ENCODE assay signal across 12 cellular contexts in the genomic region with DNA sequence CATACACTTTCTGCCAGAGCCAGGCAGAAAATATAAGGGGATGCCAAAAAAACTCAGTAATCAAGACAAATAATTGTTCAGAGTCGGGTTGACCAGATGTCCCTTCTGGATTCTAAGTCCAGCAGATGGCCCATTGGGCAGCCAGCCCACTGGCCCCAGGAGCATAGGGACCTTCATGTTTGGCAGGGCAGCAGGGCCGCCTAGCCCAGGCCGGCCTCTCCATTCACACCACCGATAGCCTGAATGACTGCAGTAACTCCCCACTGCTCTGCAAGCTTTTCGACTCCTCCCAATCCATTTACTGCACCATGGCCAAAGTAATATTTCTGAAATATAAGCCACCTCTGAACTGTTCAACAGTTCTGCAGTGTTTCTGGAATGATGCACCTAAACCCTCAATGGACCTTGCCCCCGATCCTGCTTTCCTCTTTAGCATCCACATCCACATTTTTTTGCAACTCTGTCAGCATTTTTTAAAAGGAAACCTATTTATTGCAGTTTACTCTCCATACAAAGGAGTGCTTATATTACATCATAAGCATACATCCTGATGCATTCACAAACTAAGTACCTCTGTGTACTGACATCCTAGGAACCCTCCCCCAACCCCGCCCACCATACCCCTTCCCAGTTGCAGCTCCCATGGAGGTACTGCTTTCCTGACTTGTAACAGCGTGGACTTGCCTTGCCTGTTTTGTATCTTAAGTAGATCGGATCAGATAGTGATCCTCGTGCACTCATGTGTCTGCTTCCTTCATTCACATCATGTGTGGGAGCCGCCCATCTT. TPM values are rescaled to one million over a fixed set of nuclear protein-coding genes. Genes with fewer than 3 reads are reported as not detected.
A peak's percentile ranks its signal among the peaks of the same experiment; 100 is the strongest.
DNase-seq lines count a peak whose midpoint lies in the region; ATAC-seq, FAIRE-seq and TF ChIP-seq lines count a peak whose summit lies in the region.
"Had no signal": no experiment of that assay in that cellular context is flagged by ENCODE, and none has a peak within 500 bp of the region (broad histone marks: within the 10 kb centered on the region; RNA-seq: fewer than 3 reads in every experiment).

No MANE protein-coding gene starts in this region.

- H3K18ac ChIP-seq in mesendoderm (ENCODE audit: low read length): no peak overlapping the region

- H3K9me3 ChIP-seq in HepG2 (ENCODE audit: low read length) (no peaks in the 10 kb centered on the region), transverse colon (no peaks in the 10 kb centered on the region)

- no peak overlapping the region for H2BK5ac ChIP-seq in mesendoderm (ENCODE audit: low read length)

- peaks cover 63% of the 10 kb centered on the region for H3K4me1 Mint-ChIP-seq in activated CD4-positive, alpha-beta T cell treated with anti-CD3 and anti-CD28 coated beads, Interleukin-2, amount 10 ng/mL, durations not matched to agents 24 days and 14 days

- CTCF ChIA-PET in HepG2 (lab: Yijun Ruan, JAX; ENCODE audit: low intra/inter-chr PET ratio, low total read pairs): no interaction called here

- no peak; a peak in 1 of 4 replicates for TF ChIP-seq POLR2A in HepG2 (IDR thresholded peaks at IDR 0.05; ENCODE audit: insufficient read depth in 1 of 2, low read depth in 2 of 2, low read length in 2 of 2)
- no peak for TF ChIP-seq POLR2A in transverse colon (IDR thresholded peaks at IDR 0.05)

- H3K27ac ChIP-seq in HepG2 (ENCODE audit: extremely low read length, insufficient read depth, low read length): peak overlapping the region; percentile 79
- peak overlapping the region; percentile 21 to 58 (median 36) for H3K27ac ChIP-seq in transverse colon
- H3K27ac ChIP-seq in mesendoderm (ENCODE audit: low read depth, low read length): no peak overlapping the region
- H3K27ac ChIP-seq: coronary artery had no signal

- ATAC-seq in HepG2: peak; percentile 92
- ATAC-seq in GM18511 (IDR thresholded peaks at IDR 0.05; ENCODE audit: unreplicated experiment): no peak

- H2AK5ac ChIP-seq in mesendoderm (ENCODE audit: low read length): no peak overlapping the region

- H3K23ac ChIP-seq in mesendoderm (ENCODE audit: low read length): no peak overlapping the region

- BruUV-seq in HepG2 (replicated peaks; lab: Mats Ljungman, UMichigan): TSS peak; percentile 78

- peaks cover 17% of the 10 kb centered on the region for H3K36me3 Mint-ChIP-seq in activated CD4-positive, alpha-beta T cell treated with anti-CD3 and anti-CD28 coated beads, Interleukin-2, amount 10 ng/mL, durations not matched to agents 24 days and 14 days (ENCODE audit: low read depth)

- peak overlapping the region; percentile 45 for H3K9ac ChIP-seq in HepG2 (ENCODE audit: insufficient read depth, low read depth, low read length)
- no peak overlapping the region for H3K9ac ChIP-seq in mesendoderm (ENCODE audit: low read length)

- H3K9me3 Mint-ChIP-seq in activated CD4-positive, alpha-beta T cell treated with anti-CD3 and anti-CD28 coated beads, Interleukin-2, amount 10 ng/mL, durations not matched to agents 24 days and 14 days: no peaks in the 10 kb centered on the region

- TF ChIP-seq EP300 in HepG2 (IDR thresholded peaks at IDR 0.05; ENCODE audit: low read depth in 2 of 2, low read length in 2 of 2) (peak; percentile 77 to 79; a peak in 3 of 4 replicates), HepG2 (CRISPR knock-in tag; IDR thresholded peaks at IDR 0.05; ENCODE audit: borderline replicate concordance) (peak; percentile 66; the same call in 1 of the 2 replicates), transverse colon (IDR thresholded peaks at IDR 0.05; ENCODE audit: low read depth) (no peak)

- no peak overlapping the region for H2BK120ac ChIP-seq in mesendoderm (ENCODE audit: low read depth, low read length)

- TF ChIP-seq CTCF in HepG2 (CRISPR knock-in tag; IDR thresholded peaks at IDR 0.05): no peak
- no peak for TF ChIP-seq CTCF in transverse colon (IDR thresholded peaks at IDR 0.05)

- no peak overlapping the region for H4K5ac ChIP-seq in mesendoderm (ENCODE audit: low read length)

- TF ChIP-seq RAD21 in HepG2 (CRISPR knock-in tag; IDR thresholded peaks at IDR 0.05): no peak

- in situ Hi-C loops in HepG2 (cut with HindIII; ENCODE audit: extremely low pct_ligation_motif_present, low pct_unique_long_range_greater_than_20kb): no loop called here
- in situ Hi-C loops in transverse colon (cut with MboI; ENCODE audit: low pct_ligation_motif_present in 1 of 4, low pct_unique_long_range_greater_than_20kb in 1 of 4, low sequenced_read_pairs in 3 of 4): no loop called here
- in situ Hi-C loops in ACHN (cut with HindIII; ENCODE audit: low pct_ligation_motif_present, low pct_unique_long_range_greater_than_20kb, low sequenced_read_pairs): no loop called here

- 12% methylated on average over 10 of the region's 11 CpGs for WGBS in HepG2 (ENCODE audit: low lambda C conversion rate)
- WGBS in transverse colon (ENCODE audit: low coverage in 1 of 2), 2 donors: 53 to 61% methylated on average over 7 to 11 of the region's 11 CpGs
- no CpG with 5 or more reads among the region's 11 CpGs for WGBS in mesendoderm (ENCODE audit: extremely low coverage, insufficient coverage, low lambda C conversion rate)

- no peak for DNase-seq in activated CD4-positive, alpha-beta T cell treated with anti-CD3 and anti-CD28 coated beads, Interleukin-2, amount 10 ng/mL, durations not matched to agents 24 days and 14 days
- no peak for DNase-seq in activated CD4-positive, alpha-beta T cell treated with anti-CD3 and anti-CD28 coated beads, Interleukin-2, amount 50 U/mL, for 48 hours
- DNase-seq in anterior cingulate cortex (lab: John Stamatoyannopoulos, UW) (peak in 32 of 58 donors; percentile 5 to 55 (median 20)), HepG2 (ENCODE audit: low spot score) (peak; percentile 98), transverse colon (no peak), ACHN (no peak), mesendoderm (no peak)
- DNase-seq: activated T-cell treated with anti-CD3 and anti-CD28 coated beads, Interleukin-2, amount 50 U/mL, for 1 hour; NCI-H524 treated with DMSO at 0.1 percent for 48 hours had no signal

- H3K4me1 ChIP-seq in HepG2 (ENCODE audit: insufficient read depth, low read length): peaks cover 75% of the 10 kb centered on the region
- peaks cover 12 to 62% (median 28%) of the 10 kb centered on the region in 4 donors for H3K4me1 ChIP-seq in transverse colon
- H3K4me1 ChIP-seq in mesendoderm (ENCODE audit: control insufficient read depth, low read depth, low read length): peaks cover 13% of the 10 kb centered on the region

- intact Hi-C loops in activated CD4-positive, alpha-beta T cell treated with anti-CD3 and anti-CD28 coated beads, Interleukin-2, amount 10 ng/mL, durations not matched to agents 24 days and 14 days (cut with micrococcal nuclease): no loop called here
- intact Hi-C loops in HepG2 (cut with micrococcal nuclease; ENCODE audit: unreplicated experiment): loop anchor here (1.0 to 2.0 kb wide), 3 partner anchors 41 to 79 kb away; no protein-coding TSS in a partner anchor
- intact Hi-C loops in transverse colon (cut with DNase I; ENCODE audit: low total_unique reads): no loop called here

- H3K4me2 ChIP-seq in HepG2 (ENCODE audit: low read depth, low read length) (peak overlapping the region; percentile 69), mesendoderm (ENCODE audit: low read length) (no peak overlapping the region)

- H3K36me3 ChIP-seq in HepG2 (replicated peaks in 1 of 2; ENCODE audit: control insufficient read depth in 1 of 2, insufficient read depth in 2 of 2, low read length in 2 of 2) (0 out of 5 replicates have a peak, but pooled peaks cover 0 to 2% of the 10 kb centered on the region in 2 experiments), transverse colon (no peaks in the 10 kb centered on the region), mesendoderm (ENCODE audit: control insufficient read depth, insufficient read depth, low read length) (no peaks in the 10 kb centered on the region)

- H3K4me3 ChIP-seq in HepG2 (replicated peaks in 1 of 3; ENCODE audit: insufficient read depth in 1 of 3, low read depth in 2 of 3, low read length in 3 of 3): peak overlapping the region in 2 of 3 experiments; percentile 41 to 50; a peak in 3 of 6 replicates
- no peak overlapping the region for H3K4me3 ChIP-seq in transverse colon
- H3K4me3 ChIP-seq in mesendoderm (ENCODE audit: low read length): no peak overlapping the region
- H3K4me3 ChIP-seq: coronary artery had no signal

- no peak overlapping the region for H3K56ac ChIP-seq in mesendoderm (ENCODE audit: low read length)

- POLR2A ChIA-PET in HepG2 (lab: Yijun Ruan, JAX): interaction anchor here (0.7 to 2.1 kb wide), 7 partner anchors 17 to 240 kb away, joined by 3 to 7 read pairs (median 4); a partner anchor contains a TSS

- H4K20me1 ChIP-seq in HepG2 (ENCODE audit: insufficient read depth, low read length): peaks cover 45% of the 10 kb centered on the region

- no peak overlapping the region for H2AFZ ChIP-seq in HepG2 (ENCODE audit: low read length)

- H3K27me3 ChIP-seq in HepG2 (ENCODE audit: control insufficient read depth in 1 of 2, insufficient read depth in 2 of 2, low read length in 2 of 2) (no peaks in the 10 kb centered on the region), transverse colon (no peaks in the 10 kb centered on the region), mesendoderm (ENCODE audit: insufficient read depth, low read length, poor library complexity) (no peaks in the 10 kb centered on the region)

- peaks cover 39% of the 10 kb centered on the region for H3K79me1 ChIP-seq in mesendoderm (ENCODE audit: low read length)

- FAIRE-seq in HepG2 (lab: Jason Lieb, UNC): peak; percentile 80

- H4K8ac ChIP-seq in mesendoderm (ENCODE audit: low read depth, low read length): no peak overlapping the region

- peak overlapping the region; percentile 54 for H3K27ac Mint-ChIP-seq in activated CD4-positive, alpha-beta T cell treated with anti-CD3 and anti-CD28 coated beads, Interleukin-2, amount 10 ng/mL, durations not matched to agents 24 days and 14 days

- no peaks in the 10 kb centered on the region for H3K27me3 Mint-ChIP-seq in activated CD4-positive, alpha-beta T cell treated with anti-CD3 and anti-CD28 coated beads, Interleukin-2, amount 10 ng/mL, durations not matched to agents 24 days and 14 days

- no peak overlapping the region for H3K4me3 Mint-ChIP-seq in activated CD4-positive, alpha-beta T cell treated with anti-CD3 and anti-CD28 coated beads, Interleukin-2, amount 10 ng/mL, durations not matched to agents 24 days and 14 days

- no peak overlapping the region for H2BK15ac ChIP-seq in mesendoderm (replicated peaks; ENCODE audit: low read depth)

- no peak overlapping the region for H3K4ac ChIP-seq in mesendoderm (ENCODE audit: low read depth, low read length)

- peaks cover 92% of the 10 kb centered on the region for H3K79me2 ChIP-seq in HepG2 (ENCODE audit: insufficient read depth, low read length)
- peaks cover 33% of the 10 kb centered on the region for H3K79me2 ChIP-seq in mesendoderm (ENCODE audit: control insufficient read depth, insufficient read depth, low read length)

RNA-seq across cellular contexts. Expression of a gene that starts 46.3 kb away (rescaled TPM):
- total RNA-seq in activated CD4-positive, alpha-beta T cell treated with anti-CD3 and anti-CD28 coated beads, Interleukin-2, amount 10 ng/mL, durations not matched to agents 24 days and 14 days: 0.09 and 0.24 TPM in 2 replicates
- 9.1 and 9.3 TPM in 2 replicates for total RNA-seq in HepG2 (2016; rRNA removed; fragmentation: Illumina TruSeq; extraction: Trizol)
- 0.62 and 0.71 TPM in 2 replicates for total RNA-seq in HepG2 (2016; cell fraction: cytosol; rRNA removed; fragmentation: Illumina TruSeq; extraction: Trizol; ENCODE audit: low read depth)
- 8.4 and 10.2 TPM in 2 replicates for total RNA-seq in HepG2 (2016; cell fraction: insoluble cytoplasmic fraction; rRNA removed; fragmentation: Illumina TruSeq; extraction: Trizol)
- 1.7 and 2.0 TPM in 2 replicates for total RNA-seq in HepG2 (2016; cell fraction: membrane; rRNA removed; fragmentation: Illumina TruSeq; extraction: Trizol)
- 7.0 and 9.0 TPM in 2 replicates for total RNA-seq in HepG2 (2016; cell fraction: nucleus; rRNA removed; fragmentation: Illumina TruSeq; extraction: Trizol)
- 9.8 and 12.1 TPM in 2 replicates for polyA plus RNA-seq in HepG2 (2011; rRNA removed)
- polyA plus RNA-seq in HepG2 (2011; cell fraction: cytosol; rRNA removed): 7.9 and 13.1 TPM in 2 replicates
- 32.0 and 36.9 TPM in 2 replicates for polyA plus RNA-seq in HepG2 (2011; cell fraction: nucleus; rRNA removed)
- 5.5 and 7.8 TPM in 2 replicates for polyA plus RNA-seq in HepG2 (2012)
- 0.62 and 0.71 TPM in 2 replicates for polyA plus RNA-seq in HepG2 (2016; cell fraction: cytosol; fragmentation: Illumina TruSeq; extraction: Trizol; ENCODE audit: low read depth)
- polyA plus RNA-seq in HepG2 (2016; cell fraction: insoluble cytoplasmic fraction; fragmentation: Illumina TruSeq; extraction: Trizol; ENCODE audit: low read depth): 7.5 and 8.7 TPM in 2 replicates
- polyA plus RNA-seq in HepG2 (2016; cell fraction: membrane; fragmentation: Illumina TruSeq; extraction: Trizol; ENCODE audit: low read depth): 1.4 and 1.6 TPM in 2 replicates
- 12.5 and 13.2 TPM in 2 replicates for polyA plus RNA-seq in HepG2 (2016; cell fraction: nucleus; fragmentation: Illumina TruSeq; extraction: Trizol; ENCODE audit: insufficient read depth, low read depth)
- polyA minus RNA-seq in HepG2 (2011; rRNA and poly(A)+ RNA removed; ENCODE audit: low replicate concordance): 0.56 and 16.0 TPM in 2 replicates
- polyA minus RNA-seq in HepG2 (2011; cell fraction: cytosol; rRNA and poly(A)+ RNA removed): 5.1 and 5.6 TPM in 2 replicates
- 11.2 and 12.2 TPM in 2 replicates for polyA minus RNA-seq in HepG2 (2011; cell fraction: nucleus; rRNA and poly(A)+ RNA removed)
- 100 to 1,000 TPM in 2 of 4 donors, 10 to 100 TPM in 2; 38.4 to 198 (median 104) TPM for total RNA-seq in transverse colon
- polyA plus RNA-seq in mesendoderm (2013, experiment 1 of 2): 0.32 TPM
- 0.35 TPM for polyA plus RNA-seq in mesendoderm (2013, experiment 2 of 2)
- polyA plus RNA-seq: neural cell had no signal

Comparison
In these comparisons a context has a peak if more than half of its experiments do, and no peak if none do; other contexts are left out.
1. DNase-seq: peak in anterior cingulate cortex (32 of 58) and HepG2 (single experiment); none in activated CD4-positive, alpha-beta T cell treated with anti-CD3 and anti-CD28 coated beads, Interleukin-2, amount 10 ng/mL, durations not matched to agents 24 days and 14 days (single experiment), activated CD4-positive, alpha-beta T cell treated with anti-CD3 and anti-CD28 coated beads, Interleukin-2, amount 50 U/mL, for 48 hours (0 of 2), transverse colon (single experiment), ACHN (single experiment) and mesendoderm (single experiment).
2. H3K4me3 ChIP-seq: peak in HepG2 (2 of 3); none in transverse colon (0 of 4) and mesendoderm (single experiment).